ENCODE assay signal across 8 cellular contexts in genomic region chr1:110011527-110012041, GRCh38. TPM values are rescaled to one million over a fixed set of nuclear protein-coding genes. Genes with fewer than 3 reads are reported as not detected.
A peak's percentile ranks its signal among the peaks of the same experiment; 100 is the strongest.
DNase-seq lines count a peak whose midpoint lies in the region; ATAC-seq and TF ChIP-seq lines count a peak whose summit lies in the region.

No MANE protein-coding gene starts in this region.

- WGBS in SK-N-SH (ENCODE audit: low lambda C conversion rate), result 83% methylated on average over 2 of the region's 2 CpGs

- H3K9me2 ChIP-seq in SK-N-SH, result no peaks in the 10 kb centered on the region

- no peaks in the 10 kb centered on the region for H3K9me3 ChIP-seq in SK-N-SH

- peaks cover 0 to 26% of the 10 kb centered on the region in 2 experiments; a peak in 2 of 4 replicates for H3K4me1 ChIP-seq in SK-N-SH (ENCODE audit: control insufficient read depth in 1 of 2, insufficient read depth in 2 of 2, low read depth in 1 of 2, low read length in 1 of 2)

- H3K4me1 Mint-ChIP-seq in effector memory CD8-positive, alpha-beta T cell (ENCODE audit: low read depth in 2 of 2), result peaks cover 4 to 7% of the 10 kb centered on the region in 2 donors

- H4K20me1 ChIP-seq in SK-N-SH (ENCODE audit: insufficient read depth), result peaks cover 4% of the 10 kb centered on the region; the same call in 1 of the 2 replicates

- H3K79me2 ChIP-seq in SK-N-SH (ENCODE audit: insufficient read depth), result peaks cover 24% of the 10 kb centered on the region

- peak; percentile 96 for ATAC-seq in GM21529 (IDR thresholded peaks at IDR 0.05; ENCODE audit: unreplicated experiment)
- ATAC-seq in effector memory CD8-positive, alpha-beta T cell (replicated peaks), result peak; percentile 93

- H3K27me3 ChIP-seq in HL-60 (ENCODE audit: insufficient read depth, poor library complexity, severe bottlenecking) (no peaks in the 10 kb centered on the region), SK-N-SH (ENCODE audit: insufficient read depth) (no peaks in the 10 kb centered on the region)

- DNase-seq in stimulated activated CD4-positive, alpha-beta T cell treated with anti-CD3 and anti-CD28 coated beads, Interleukin-15, amount 100 ng/mL, for 24 hours, result peak; percentile 18
- DNase-seq in stimulated activated CD4-positive, alpha-beta T cell treated with anti-CD3 and anti-CD28 coated beads, Interleukin-1b, Interleukin-23, amount 100 ng/mL, for 48 hours, result no peak
- DNase-seq in HL-60 (ENCODE audit: low read depth in 1 of 2, low spot score in 1 of 2) (peak; percentile 50 to 53), SK-N-SH (peak; percentile 47), myocyte (ENCODE audit: low read depth) (peak; percentile 52), NCI-H187 treated with DMSO at 0.1 percent for 48 hours (lab: John Stamatoyannopoulos, UW) (no peak)
- peak in 2 of 3 experiments; percentile 15 to 17 for DNase-seq in effector memory CD8-positive, alpha-beta T cell

- peak; percentile 63 for TF ChIP-seq CTCF in HL-60 (IDR thresholded peaks at IDR 0.05; ENCODE audit: insufficient read depth, low read length)
- peak; percentile 69 for TF ChIP-seq CTCF in SK-N-SH (IDR thresholded peaks at IDR 0.05)

- H2AFZ ChIP-seq in SK-N-SH (ENCODE audit: low read depth), result no peak overlapping the region

- no peaks in the 10 kb centered on the region for H3K9me3 Mint-ChIP-seq in effector memory CD8-positive, alpha-beta T cell

- peaks cover 65% of the 10 kb centered on the region for H3K36me3 Mint-ChIP-seq in effector memory CD8-positive, alpha-beta T cell (ENCODE audit: insufficient read depth)

- H3K9ac ChIP-seq in SK-N-SH, result no peak overlapping the region

- peak; percentile 73 for TF ChIP-seq RAD21 in SK-N-SH (IDR thresholded peaks at IDR 0.05; ENCODE audit: low read length)

- H3K27ac Mint-ChIP-seq in effector memory CD8-positive, alpha-beta T cell, result peak overlapping the region; percentile 32 to 84

- CTCF ChIA-PET in SK-N-SH (lab: Yijun Ruan, JAX), result interaction anchor here (0.6 to 3.6 kb wide), 28 partner anchors 8 to 484 kb away, joined by 3 to 63 read pairs (median 4); partner anchors contain the start of genes AHCYL1 and STRIP1

- POLR2A ChIA-PET in SK-N-SH (lab: Yijun Ruan, JAX), result interaction anchor here (0.7 to 1.3 kb wide), 4 partner anchors 23 to 235 kb away, joined by 3 to 4 read pairs (median 4); partner anchors contain the start of genes AHCYL1 and STRIP1

- H3K4me3 Mint-ChIP-seq in effector memory CD8-positive, alpha-beta T cell, result no peak overlapping the region

- peaks cover 4% of the 10 kb centered on the region for H3F3A ChIP-seq in SK-N-SH (replicated peaks; ENCODE audit: insufficient read depth)

- H3K4me3 ChIP-seq in HL-60 (replicated peaks; ENCODE audit: insufficient read depth, low read length) (no peak overlapping the region), SK-N-SH (ENCODE audit: low read depth in 2 of 2, low read length in 1 of 2) (no peak overlapping the region)

- H3K27me3 Mint-ChIP-seq in effector memory CD8-positive, alpha-beta T cell, result no peaks in the 10 kb centered on the region

- no peak overlapping the region for H3K27ac ChIP-seq in HL-60 (replicated peaks)
- peak overlapping the region in 1 of 2 experiments; percentile 92; a peak in 2 of 4 replicates for H3K27ac ChIP-seq in SK-N-SH (ENCODE audit: low read depth in 2 of 2, low read length in 1 of 2)

- H3K4me2 ChIP-seq in SK-N-SH, result no peak overlapping the region

- peaks cover 60 to 73% of the 10 kb centered on the region in 2 experiments for H3K36me3 ChIP-seq in SK-N-SH (replicated peaks in 1 of 2; ENCODE audit: control insufficient read depth in 1 of 2, insufficient read depth in 2 of 2, low read length in 1 of 2)

- no peak for TF ChIP-seq EP300 in SK-N-SH (IDR thresholded peaks at IDR 0.05; ENCODE audit: borderline replicate concordance in 1 of 2, low read depth in 1 of 2, low read length in 1 of 2)

TF ChIP-seq in SK-N-SH, 30 proteins besides CTCF, POLR2A, EP300 and RAD21:
- TF ChIP-seq SMC3 (IDR thresholded peaks at IDR 0.05; ENCODE audit: low read depth, low read length), result peak; percentile 54
- no peak for TF ChIP-seq RCOR1 (IDR thresholded peaks at IDR 0.05; ENCODE audit: low read length)
- TF ChIP-seq USF1 (IDR thresholded peaks at IDR 0.05; ENCODE audit: borderline replicate concordance, low read depth), result no peak
- no peak for TF ChIP-seq NFIC (IDR thresholded peaks at IDR 0.05; ENCODE audit: borderline replicate concordance)
- TF ChIP-seq, protein P1, sequence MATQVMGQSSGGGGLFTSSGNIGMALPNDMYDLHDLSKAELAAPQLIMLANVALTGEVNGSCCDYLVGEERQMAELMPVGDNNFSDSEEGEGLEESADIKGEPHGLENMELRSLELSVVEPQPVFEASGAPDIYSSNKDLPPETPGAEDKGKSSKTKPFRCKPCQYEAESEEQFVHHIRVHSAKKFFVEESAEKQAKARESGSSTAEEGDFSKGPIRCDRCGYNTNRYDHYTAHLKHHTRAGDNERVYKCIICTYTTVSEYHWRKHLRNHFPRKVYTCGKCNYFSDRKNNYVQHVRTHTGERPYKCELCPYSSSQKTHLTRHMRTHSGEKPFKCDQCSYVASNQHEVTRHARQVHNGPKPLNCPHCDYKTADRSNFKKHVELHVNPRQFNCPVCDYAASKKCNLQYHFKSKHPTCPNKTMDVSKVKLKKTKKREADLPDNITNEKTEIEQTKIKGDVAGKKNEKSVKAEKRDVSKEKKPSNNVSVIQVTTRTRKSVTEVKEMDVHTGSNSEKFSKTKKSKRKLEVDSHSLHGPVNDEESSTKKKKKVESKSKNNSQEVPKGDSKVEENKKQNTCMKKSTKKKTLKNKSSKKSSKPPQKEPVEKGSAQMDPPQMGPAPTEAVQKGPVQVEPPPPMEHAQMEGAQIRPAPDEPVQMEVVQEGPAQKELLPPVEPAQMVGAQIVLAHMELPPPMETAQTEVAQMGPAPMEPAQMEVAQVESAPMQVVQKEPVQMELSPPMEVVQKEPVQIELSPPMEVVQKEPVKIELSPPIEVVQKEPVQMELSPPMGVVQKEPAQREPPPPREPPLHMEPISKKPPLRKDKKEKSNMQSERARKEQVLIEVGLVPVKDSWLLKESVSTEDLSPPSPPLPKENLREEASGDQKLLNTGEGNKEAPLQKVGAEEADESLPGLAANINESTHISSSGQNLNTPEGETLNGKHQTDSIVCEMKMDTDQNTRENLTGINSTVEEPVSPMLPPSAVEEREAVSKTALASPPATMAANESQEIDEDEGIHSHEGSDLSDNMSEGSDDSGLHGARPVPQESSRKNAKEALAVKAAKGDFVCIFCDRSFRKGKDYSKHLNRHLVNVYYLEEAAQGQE (IDR thresholded peaks at IDR 0.05; ENCODE audit: low read depth, low read length), result no peak
- TF ChIP-seq, protein P2, sequence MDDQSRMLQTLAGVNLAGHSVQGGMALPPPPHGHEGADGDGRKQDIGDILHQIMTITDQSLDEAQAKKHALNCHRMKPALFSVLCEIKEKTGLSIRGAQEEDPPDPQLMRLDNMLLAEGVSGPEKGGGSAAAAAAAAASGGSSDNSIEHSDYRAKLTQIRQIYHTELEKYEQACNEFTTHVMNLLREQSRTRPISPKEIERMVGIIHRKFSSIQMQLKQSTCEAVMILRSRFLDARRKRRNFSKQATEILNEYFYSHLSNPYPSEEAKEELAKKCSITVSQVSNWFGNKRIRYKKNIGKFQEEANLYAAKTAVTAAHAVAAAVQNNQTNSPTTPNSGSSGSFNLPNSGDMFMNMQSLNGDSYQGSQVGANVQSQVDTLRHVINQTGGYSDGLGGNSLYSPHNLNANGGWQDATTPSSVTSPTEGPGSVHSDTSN (IDR thresholded peaks at IDR 0.05), result 0 out of 2 replicates have a peak, but pooled peaks have one; percentile 14
- TF ChIP-seq FOSL2 (IDR thresholded peaks at IDR 0.05; ENCODE audit: borderline replicate concordance, low read depth), result no peak
- no peak for TF ChIP-seq MXI1 (IDR thresholded peaks at IDR 0.05; ENCODE audit: low read depth, low read length)
- no peak for TF ChIP-seq FOXJ3 (CRISPR knock-in tag; IDR thresholded peaks at IDR 0.05)
- TF ChIP-seq GABPA (IDR thresholded peaks at IDR 0.05; ENCODE audit: low read depth), result no peak
- TF ChIP-seq SIN3A (IDR thresholded peaks at IDR 0.05; ENCODE audit: borderline replicate concordance, low read depth, low read length), result no peak
- TF ChIP-seq EZH2phosphoT487 (IDR thresholded peaks at IDR 0.05; ENCODE audit: borderline replicate concordance, low read depth), result no peak
- no peak for TF ChIP-seq JUND (IDR thresholded peaks at IDR 0.05)

RNA-seq across cellular contexts. Expression of gene STRIP1, which starts 22.8 kb away (rescaled TPM):
- 34.6 and 46.3 TPM in 2 replicates for polyA plus RNA-seq in SK-N-SH (2012; rRNA removed)
- 19.4 and 26.7 TPM in 2 replicates for polyA plus RNA-seq in SK-N-SH (2012; cell fraction: cytosol; rRNA removed)
- polyA plus RNA-seq in SK-N-SH (2012; cell fraction: nucleus; rRNA removed), result 103 and 120 TPM in 2 replicates
- total RNA-seq in myocyte, result 50.9 and 53.1 TPM in 2 replicates
- 37.6 TPM for polyA plus RNA-seq in myocyte (2012)

RNA-seq across cellular contexts. Expression of gene AHCYL1, which starts 27.0 kb away (rescaled TPM):
- polyA plus RNA-seq in SK-N-SH (2012; rRNA removed), result 39.7 and 49.0 TPM in 2 replicates
- polyA plus RNA-seq in SK-N-SH (2012; cell fraction: cytosol; rRNA removed), result 46.8 and 49.0 TPM in 2 replicates
- 47.8 and 72.0 TPM in 2 replicates for polyA plus RNA-seq in SK-N-SH (2012; cell fraction: nucleus; rRNA removed)
- total RNA-seq in myocyte, result 36.3 and 41.5 TPM in 2 replicates
- 90.9 TPM for polyA plus RNA-seq in myocyte (2012)

RNA-seq across cellular contexts. Expression of gene ALX3, which starts 58.9 kb away (rescaled TPM):
- polyA plus RNA-seq in SK-N-SH (2012; rRNA removed), result not detected in 2 replicates
- polyA plus RNA-seq in SK-N-SH (2012; cell fraction: cytosol; rRNA removed), result not detected in 2 replicates
- polyA plus RNA-seq in SK-N-SH (2012; cell fraction: nucleus; rRNA removed), result not detected in 2 replicates
- total RNA-seq in myocyte, result not detected in 2 replicates
- polyA plus RNA-seq in myocyte (2012), result not detected

Comparison
In these comparisons a context has a peak if more than half of its experiments do, and no peak if none do; other contexts are left out.
1. DNase-seq: peak in stimulated activated CD4-positive, alpha-beta T cell treated with anti-CD3 and anti-CD28 coated beads, Interleukin-15, amount 100 ng/mL, for 24 hours (single experiment), HL-60 (2 of 2), SK-N-SH (single experiment), effector memory CD8-positive, alpha-beta T cell (2 of 3) and myocyte (single experiment); none in stimulated activated CD4-positive, alpha-beta T cell treated with anti-CD3 and anti-CD28 coated beads, Interleukin-1b, Interleukin-23, amount 100 ng/mL, for 48 hours (single experiment) and NCI-H187 treated with DMSO at 0.1 percent for 48 hours (single experiment).